In genomic region chr17:47789611-47790520, GRCh38 we compare ENCODE assay signal across 8 cellular contexts. TPM values are rescaled to one million over a fixed set of nuclear protein-coding genes. Genes with fewer than 3 reads are reported as not detected.
DNase-seq lines count a peak whose midpoint lies in the region; ATAC-seq and TF ChIP-seq lines count a peak whose summit lies in the region.

No MANE protein-coding gene starts in this region.

- no peak overlapping the region for H3K27ac ChIP-seq in MM.1S (ENCODE audit: low read length)
- peak overlapping the region; percentile 67 for H3K27ac ChIP-seq in VCaP

- intact Hi-C loops in left colon (cut with DNase I, micrococcal nuclease), result loop anchor here in 1 of 2 donors (10.0 kb wide), 1 partner anchor 125 kb away; no protein-coding TSS in a partner anchor

- no peaks in the 10 kb centered on the region for H3K79me2 ChIP-seq in MM.1S (ENCODE audit: low read length)

- H3K36me3 Mint-ChIP-seq in central memory CD8-positive, alpha-beta T cell (ENCODE audit: insufficient read depth), result no peaks in the 10 kb centered on the region

- H3K9me2 ChIP-seq in MM.1S (replicated peaks; ENCODE audit: insufficient read depth, low read length), result no peaks in the 10 kb centered on the region

- no peaks in the 10 kb centered on the region for H3K9me3 Mint-ChIP-seq in central memory CD8-positive, alpha-beta T cell

- TF ChIP-seq CTCF in MM.1S (IDR thresholded peaks at IDR 0.05; ENCODE audit: low read length), result peak; percentile 37
- TF ChIP-seq CTCF in VCaP (conservative IDR thresholded peaks at IDR 0.05), result peak; percentile 85

- peaks cover 17% of the 10 kb centered on the region for H3K4me1 Mint-ChIP-seq in central memory CD8-positive, alpha-beta T cell

- H4K20me1 ChIP-seq in MM.1S (ENCODE audit: insufficient read depth, low read length), result no peaks in the 10 kb centered on the region

- no peaks in the 10 kb centered on the region for H3K36me3 ChIP-seq in MM.1S (replicated peaks; ENCODE audit: insufficient read depth, low read length)

- H2AFZ ChIP-seq in MM.1S (ENCODE audit: low read length), result 0 out of 2 replicates have a peak overlapping the region, but pooled peaks have one; percentile 15

- peak overlapping the region; percentile 66 for H3K4me3 Mint-ChIP-seq in central memory CD8-positive, alpha-beta T cell

- ATAC-seq in central memory CD8-positive, alpha-beta T cell (replicated peaks; ENCODE audit: extremely low read depth, poor library complexity, severe bottlenecking), result peak; percentile 88
- ATAC-seq in left colon, result peak; percentile 90

- peak overlapping the region; percentile 29; the same call in 1 of the 2 replicates for H3K4me3 ChIP-seq in MM.1S (ENCODE audit: low read length)

- no peak overlapping the region for H3K9ac ChIP-seq in MM.1S (ENCODE audit: low read length)

- H3K9me3 ChIP-seq in MM.1S (replicated peaks; ENCODE audit: insufficient read depth, low read length), result no peaks in the 10 kb centered on the region

- no peaks in the 10 kb centered on the region for H3F3A ChIP-seq in MM.1S (ENCODE audit: insufficient read depth, low read length)

- no peak overlapping the region for H3K27ac Mint-ChIP-seq in central memory CD8-positive, alpha-beta T cell (ENCODE audit: low read depth)

- H3K27me3 ChIP-seq in MM.1S (replicated peaks; ENCODE audit: insufficient read depth, low read length), result peaks cover 89% of the 10 kb centered on the region

- peaks cover 69% of the 10 kb centered on the region for H3K27me3 Mint-ChIP-seq in central memory CD8-positive, alpha-beta T cell

- H3K4me2 ChIP-seq in MM.1S (ENCODE audit: low read depth, low read length), result peak overlapping the region; percentile 60

- H3K4me1 ChIP-seq in MM.1S (ENCODE audit: low read length), result no peaks in the 10 kb centered on the region

- DNase-seq in DMS114 treated with DMSO at 0.1 percent for 48 hours (lab: John Stamatoyannopoulos, UW; ENCODE audit: unreplicated experiment) (peak; percentile 32), MM.1S (peak; percentile 37), left colon (peak in 1 of 2 donors; percentile 50), NCI-H446 treated with DMSO at 0.1 percent for 48 hours (lab: John Stamatoyannopoulos, UW) (no peak)
- DNase-seq in central memory CD8-positive, alpha-beta T cell (ENCODE audit: low spot score in 2 of 2), result peak; percentile 33 to 35
- peak; percentile 29 for DNase-seq in stimulated activated CD4-positive, alpha-beta T cell treated with anti-CD3 and anti-CD28 coated beads, Interleukin-2, amount 100 ng/mL, for 4 hours (ENCODE audit: low read depth)
- no peak for DNase-seq in NK-92 treated with Interleukin-12 subunit alpha and Interleukin-12 subunit beta, amount 100 ng/mL, for 24 hours (lab: John Stamatoyannopoulos, UW)

RNA-seq across cellular contexts. Expression of gene OSBPL7, which starts 31.7 kb away (rescaled TPM):
- 10 to 100 TPM; 58.9 to 87.0 TPM for total RNA-seq in left colon

RNA-seq across cellular contexts. Expression of gene MRPL10, which starts 41.5 kb away (rescaled TPM):
- total RNA-seq in left colon, result 10 to 100 TPM; 31.5 to 37.5 TPM

RNA-seq across cellular contexts. Expression of gene LRRC46, which starts 41.6 kb away (rescaled TPM):
- under 1 TPM in 1 of 2 donors, not detected in 1; 0.42 TPM for total RNA-seq in left colon

RNA-seq across cellular contexts. Expression of gene SCRN2, which starts 51.2 kb away (rescaled TPM):
- total RNA-seq in left colon, result 10 to 100 TPM; 51.0 to 53.7 TPM

RNA-seq across cellular contexts. Expression of gene TBX21, which starts 56.8 kb away (rescaled TPM):
- total RNA-seq in left colon, result under 1 TPM; 0.34 to 0.56 TPM

Comparison
In these comparisons a context has a peak if more than half of its experiments do, and no peak if none do; other contexts are left out.
1. DNase-seq: peak in DMS114 treated with DMSO at 0.1 percent for 48 hours (single experiment), MM.1S (single experiment), central memory CD8-positive, alpha-beta T cell (2 of 2) and stimulated activated CD4-positive, alpha-beta T cell treated with anti-CD3 and anti-CD28 coated beads, Interleukin-2, amount 100 ng/mL, for 4 hours (single experiment); none in NK-92 treated with Interleukin-12 subunit alpha and Interleukin-12 subunit beta, amount 100 ng/mL, for 24 hours (single experiment) and NCI-H446 treated with DMSO at 0.1 percent for 48 hours (single experiment).